Comparison of ENCODE assay signal across 1 cellular context in the genomic region with DNA sequence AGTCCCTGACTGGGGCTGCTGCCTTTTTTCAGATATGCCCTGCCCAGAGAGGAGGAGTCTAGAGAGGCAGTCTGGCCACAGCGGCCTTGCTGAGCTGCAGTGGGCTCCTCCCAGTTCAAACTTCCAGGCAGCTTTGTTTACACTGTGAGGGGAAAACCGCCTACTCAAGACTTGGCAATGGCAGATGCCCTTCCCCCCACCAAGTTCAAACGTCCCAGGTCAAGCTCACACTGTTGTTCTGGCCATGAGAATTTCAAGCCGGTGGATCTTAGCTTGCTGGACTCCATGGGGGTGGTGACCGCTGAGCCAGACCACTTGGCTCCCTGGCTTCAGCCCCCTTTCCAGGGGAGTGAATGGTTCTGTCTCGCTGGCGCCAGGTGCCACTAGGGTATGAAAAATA.
TF ChIP-seq lines count a peak whose summit lies in the region.

No MANE protein-coding gene starts in this region.

TF ChIP-seq in SK-N-SH, 30 proteins besides CTCF, POLR2A, EP300 and RAD21:
- TF ChIP-seq, protein P1, sequence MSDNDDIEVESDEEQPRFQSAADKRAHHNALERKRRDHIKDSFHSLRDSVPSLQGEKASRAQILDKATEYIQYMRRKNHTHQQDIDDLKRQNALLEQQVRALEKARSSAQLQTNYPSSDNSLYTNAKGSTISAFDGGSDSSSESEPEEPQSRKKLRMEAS (IDR thresholded peaks at IDR 0.05; ENCODE audit: low read depth), result no peak
- TF ChIP-seq ZBTB33 (IDR thresholded peaks at IDR 0.05; ENCODE audit: borderline replicate concordance, low read depth), result no peak
- TF ChIP-seq TEAD4 (IDR thresholded peaks at IDR 0.05; ENCODE audit: borderline replicate concordance, insufficient read depth), result no peak
- TF ChIP-seq, protein P2, sequence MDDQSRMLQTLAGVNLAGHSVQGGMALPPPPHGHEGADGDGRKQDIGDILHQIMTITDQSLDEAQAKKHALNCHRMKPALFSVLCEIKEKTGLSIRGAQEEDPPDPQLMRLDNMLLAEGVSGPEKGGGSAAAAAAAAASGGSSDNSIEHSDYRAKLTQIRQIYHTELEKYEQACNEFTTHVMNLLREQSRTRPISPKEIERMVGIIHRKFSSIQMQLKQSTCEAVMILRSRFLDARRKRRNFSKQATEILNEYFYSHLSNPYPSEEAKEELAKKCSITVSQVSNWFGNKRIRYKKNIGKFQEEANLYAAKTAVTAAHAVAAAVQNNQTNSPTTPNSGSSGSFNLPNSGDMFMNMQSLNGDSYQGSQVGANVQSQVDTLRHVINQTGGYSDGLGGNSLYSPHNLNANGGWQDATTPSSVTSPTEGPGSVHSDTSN (IDR thresholded peaks at IDR 0.05), result no peak
TF ChIP-seq in SK-N-SH: peak in this region for 0.
